13 cellular contexts compared by ENCODE assay signal in genomic region chr12:116539361-116539771, GRCh38. TPM values are rescaled to one million over a fixed set of nuclear protein-coding genes. Genes with fewer than 3 reads are reported as not detected.
A peak's percentile ranks its signal among the peaks of the same experiment; 100 is the strongest.
DNase-seq lines count a peak whose midpoint lies in the region; ATAC-seq and TF ChIP-seq lines count a peak whose summit lies in the region.
"Had no signal": no experiment of that assay in that cellular context is flagged by ENCODE, and none has a peak within 500 bp of the region (broad histone marks: within the 10 kb centered on the region; RNA-seq: fewer than 3 reads in every experiment).

No MANE protein-coding gene starts in this region.

- H3K27ac ChIP-seq in GM23248: no peak overlapping the region

- no peaks in the 10 kb centered on the region for H4K20me1 ChIP-seq in GM23248 (ENCODE audit: insufficient read depth)

- H3K27ac Mint-ChIP-seq in HFFc6: no peak overlapping the region
- H3K27ac Mint-ChIP-seq: activated T-cell treated with anti-CD3 and anti-CD28 coated beads, Interleukin-2, amount 50 U/mL, for 72 hours; T-helper 17 cell had no signal

- H3K36me3 Mint-ChIP-seq in HFFc6 (ENCODE audit: low read depth): no peaks in the 10 kb centered on the region

- H3K79me2 ChIP-seq in GM23248 (ENCODE audit: insufficient read depth): no peaks in the 10 kb centered on the region

- H3K9me2 ChIP-seq in GM23248 (ENCODE audit: insufficient read depth): no peaks in the 10 kb centered on the region

- TF ChIP-seq CTCF in fibroblast of mammary gland (conservative IDR thresholded peaks at IDR 0.05; ENCODE audit: control insufficient read depth, insufficient read depth, low read depth, low read length) (no peak), HFFc6 (IDR thresholded peaks at IDR 0.05) (no peak)

- intact Hi-C loops in sciatic nerve (cut with DNase I): no loop called here

- 0 out of 2 replicates have a peak, but pooled peaks cover 9% of the 10 kb centered on the region for H3K4me1 ChIP-seq in GM23248 (ENCODE audit: insufficient read depth)

- DNase-seq in GM23248: peak; percentile 57
- DNase-seq in fibroblast of mammary gland (ENCODE audit: low read depth): peak; percentile 64
- DNase-seq in sciatic nerve (ENCODE audit: low spot score): no peak
- DNase-seq in left lobe of liver (ENCODE audit: low spot score): no peak
- no peak for DNase-seq in HFFc6
- DNase-seq: activated T-cell treated with anti-CD3 and anti-CD28 coated beads, Interleukin-2, amount 50 U/mL, for 72 hours; MV-4-11; stimulated activated CD4-positive, alpha-beta T cell treated with anti-CD3 and anti-CD28 coated beads, Interleukin-2, amount 100 ng/mL, for 24 hours; T-helper 17 cell had no signal

- WGBS in GM23248 (ENCODE audit: low coverage in 1 of 2, low lambda C conversion rate in 2 of 2, missing lambda C conversion rate in 2 of 2), 2 experiments: 19 to 29% methylated on average over 1 of the region's 1 CpG

- H3K9me3 ChIP-seq in GM23248 (ENCODE audit: low read depth): no peaks in the 10 kb centered on the region

- no peaks in the 10 kb centered on the region for H3K36me3 ChIP-seq in GM23248 (ENCODE audit: low read depth)

- H3K4me3 Mint-ChIP-seq in HFFc6: no peak overlapping the region
- H3K4me3 Mint-ChIP-seq: activated T-cell treated with anti-CD3 and anti-CD28 coated beads, Interleukin-2, amount 50 U/mL, for 72 hours; T-helper 17 cell had no signal

- H3K27me3 Mint-ChIP-seq in HFFc6 (ENCODE audit: insufficient read depth): peaks cover 5% of the 10 kb centered on the region
- H3K27me3 Mint-ChIP-seq: T-helper 17 cell had no signal

- H3K4me3 ChIP-seq in GM23248: no peak overlapping the region
- no peak overlapping the region for H3K4me3 ChIP-seq in fibroblast of mammary gland (ENCODE audit: control insufficient read depth, low read depth, low read length)

- no peak overlapping the region for H3K9ac ChIP-seq in GM23248

- H3F3A ChIP-seq in GM23248 (ENCODE audit: insufficient read depth): no peaks in the 10 kb centered on the region

- no peaks in the 10 kb centered on the region for H3K27me3 ChIP-seq in GM23248 (replicated peaks; ENCODE audit: insufficient read depth)

- ATAC-seq in sciatic nerve (peak; percentile 47), GM21360 (IDR thresholded peaks at IDR 0.05; ENCODE audit: unreplicated experiment) (no peak), left lobe of liver (no peak), GM18520 (IDR thresholded peaks at IDR 0.05; ENCODE audit: unreplicated experiment) (no peak)
- ATAC-seq: activated T-cell treated with anti-CD3 and anti-CD28 coated beads, Interleukin-2, amount 50 U/mL, for 72 hours; T-helper 17 cell had no signal

- in situ Hi-C loops in GM23248 (cut with MboI): no loop called here

- H2AFZ ChIP-seq in GM23248: no peak overlapping the region

- H3K4me2 ChIP-seq in GM23248 (ENCODE audit: unreplicated experiment): no peak overlapping the region

- no peaks in the 10 kb centered on the region for H3K9me3 Mint-ChIP-seq in HFFc6
- H3K9me3 Mint-ChIP-seq: activated T-cell treated with anti-CD3 and anti-CD28 coated beads, Interleukin-2, amount 50 U/mL, for 72 hours had no signal

- peaks cover 33% of the 10 kb centered on the region for H3K4me1 Mint-ChIP-seq in HFFc6 (ENCODE audit: low read depth)

TF ChIP-seq in PFSK-1, 5 proteins besides CTCF, POLR2A, EP300 and RAD21:
- TF ChIP-seq TAF1 (IDR thresholded peaks at IDR 0.05; ENCODE audit: borderline replicate concordance, insufficient read depth, low read length): no peak; the same call in 1 of the 2 replicates
- peak; percentile 91 for TF ChIP-seq FOXP2 (optimal IDR thresholded peaks at IDR 0.05; ENCODE audit: borderline replicate concordance, extremely low read depth, extremely low read length, insufficient read depth)
- TF ChIP-seq, protein P1, sequence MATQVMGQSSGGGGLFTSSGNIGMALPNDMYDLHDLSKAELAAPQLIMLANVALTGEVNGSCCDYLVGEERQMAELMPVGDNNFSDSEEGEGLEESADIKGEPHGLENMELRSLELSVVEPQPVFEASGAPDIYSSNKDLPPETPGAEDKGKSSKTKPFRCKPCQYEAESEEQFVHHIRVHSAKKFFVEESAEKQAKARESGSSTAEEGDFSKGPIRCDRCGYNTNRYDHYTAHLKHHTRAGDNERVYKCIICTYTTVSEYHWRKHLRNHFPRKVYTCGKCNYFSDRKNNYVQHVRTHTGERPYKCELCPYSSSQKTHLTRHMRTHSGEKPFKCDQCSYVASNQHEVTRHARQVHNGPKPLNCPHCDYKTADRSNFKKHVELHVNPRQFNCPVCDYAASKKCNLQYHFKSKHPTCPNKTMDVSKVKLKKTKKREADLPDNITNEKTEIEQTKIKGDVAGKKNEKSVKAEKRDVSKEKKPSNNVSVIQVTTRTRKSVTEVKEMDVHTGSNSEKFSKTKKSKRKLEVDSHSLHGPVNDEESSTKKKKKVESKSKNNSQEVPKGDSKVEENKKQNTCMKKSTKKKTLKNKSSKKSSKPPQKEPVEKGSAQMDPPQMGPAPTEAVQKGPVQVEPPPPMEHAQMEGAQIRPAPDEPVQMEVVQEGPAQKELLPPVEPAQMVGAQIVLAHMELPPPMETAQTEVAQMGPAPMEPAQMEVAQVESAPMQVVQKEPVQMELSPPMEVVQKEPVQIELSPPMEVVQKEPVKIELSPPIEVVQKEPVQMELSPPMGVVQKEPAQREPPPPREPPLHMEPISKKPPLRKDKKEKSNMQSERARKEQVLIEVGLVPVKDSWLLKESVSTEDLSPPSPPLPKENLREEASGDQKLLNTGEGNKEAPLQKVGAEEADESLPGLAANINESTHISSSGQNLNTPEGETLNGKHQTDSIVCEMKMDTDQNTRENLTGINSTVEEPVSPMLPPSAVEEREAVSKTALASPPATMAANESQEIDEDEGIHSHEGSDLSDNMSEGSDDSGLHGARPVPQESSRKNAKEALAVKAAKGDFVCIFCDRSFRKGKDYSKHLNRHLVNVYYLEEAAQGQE (IDR thresholded peaks at IDR 0.05; ENCODE audit: insufficient read depth in 1 of 2, low read depth in 2 of 2, low read length in 2 of 2): peak in 1 of 2 experiments; percentile 64; a peak in 1 of 4 replicates
- TF ChIP-seq POLR2AphosphoS5 (IDR thresholded peaks at IDR 0.05; ENCODE audit: low read depth, low read length): no peak
- peak; percentile 77; the same call in 1 of the 2 replicates for TF ChIP-seq SIN3A (IDR thresholded peaks at IDR 0.05; ENCODE audit: borderline replicate concordance, insufficient read depth, low read length)

RNA-seq across cellular contexts. Expression of gene MAP1LC3B2, which starts 19.8 kb away (rescaled TPM):
- total RNA-seq in GM23248 (2014; rRNA removed; shearing (Covaris generic)): 0.32 and 0.63 TPM in 2 replicates
- 8.4 and 9.0 TPM in 2 replicates for polyA plus RNA-seq in GM23248 (2016; fragmentation: Nextera tagmentation; extraction: Ambion mirVana)
- 11.1 TPM for polyA plus RNA-seq in PFSK-1 (2012; ENCODE audit: insufficient read length, low read depth)
- total RNA-seq in sciatic nerve (4.4 TPM), left lobe of liver (not detected)
- 1 to 10 TPM; 1.7 to 3.7 (median 2.9) TPM for total RNA-seq in HFFc6 (2021; fragmentation: NEBNext Ultra II Directional; extraction: Animal tissue kit (Norgen Biotek cat#: 25700))
- total RNA-seq: urinary bladder had no signal

Comparison
In these comparisons a context has a peak if more than half of its experiments do, and no peak if none do; other contexts are left out.
1. DNase-seq: peak in GM23248 (single experiment) and fibroblast of mammary gland (single experiment); none in sciatic nerve (single experiment), left lobe of liver (single experiment) and HFFc6 (single experiment).